In genomic region chr16:71226229-71227141, GRCh38 we compare ENCODE assay signal across 1 cellular context.
TF ChIP-seq lines count a peak whose summit lies in the region.

No MANE protein-coding gene starts in this region.

TF ChIP-seq in HepG2, 621 proteins besides CTCF, POLR2A, EP300 and RAD21 (continued from another document):
- TF ChIP-seq HNF1B (CRISPR knock-in tag; IDR thresholded peaks at IDR 0.05) (no peak), ZNF33A (CRISPR knock-in tag; IDR thresholded peaks at IDR 0.05; ENCODE audit: borderline replicate concordance) (no peak), ETV6 (CRISPR knock-in tag; conservative IDR thresholded peaks at IDR 0.05) (no peak), CREB1 (IDR thresholded peaks at IDR 0.05) (peak; percentile 84), CREB1 (CRISPR knock-in tag; IDR thresholded peaks at IDR 0.05) (no peak), ZFP37 (CRISPR knock-in tag; IDR thresholded peaks at IDR 0.05; ENCODE audit: borderline replicate concordance) (no peak), NR2F1 (CRISPR knock-in tag; IDR thresholded peaks at IDR 0.05) (no peak), DMAP1 (CRISPR knock-in tag; IDR thresholded peaks at IDR 0.05) (no peak), RFX5 (IDR thresholded peaks at IDR 0.05; ENCODE audit: low read depth, low read length) (no peak), CERS6 (CRISPR knock-in tag; IDR thresholded peaks at IDR 0.05) (no peak), RELA (CRISPR knock-in tag; IDR thresholded peaks at IDR 0.05) (no peak), ZNF720 (CRISPR knock-in tag; IDR thresholded peaks at IDR 0.05) (no peak), ZFY (CRISPR knock-in tag; IDR thresholded peaks at IDR 0.05) (no peak), ZSCAN30 (CRISPR knock-in tag; IDR thresholded peaks at IDR 0.05) (no peak), ZNF124 (CRISPR knock-in tag; IDR thresholded peaks at IDR 0.05) (peak; percentile 100)
- TF ChIP-seq, protein P1, sequence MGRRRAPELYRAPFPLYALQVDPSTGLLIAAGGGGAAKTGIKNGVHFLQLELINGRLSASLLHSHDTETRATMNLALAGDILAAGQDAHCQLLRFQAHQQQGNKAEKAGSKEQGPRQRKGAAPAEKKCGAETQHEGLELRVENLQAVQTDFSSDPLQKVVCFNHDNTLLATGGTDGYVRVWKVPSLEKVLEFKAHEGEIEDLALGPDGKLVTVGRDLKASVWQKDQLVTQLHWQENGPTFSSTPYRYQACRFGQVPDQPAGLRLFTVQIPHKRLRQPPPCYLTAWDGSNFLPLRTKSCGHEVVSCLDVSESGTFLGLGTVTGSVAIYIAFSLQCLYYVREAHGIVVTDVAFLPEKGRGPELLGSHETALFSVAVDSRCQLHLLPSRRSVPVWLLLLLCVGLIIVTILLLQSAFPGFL (CRISPR knock-in tag; IDR thresholded peaks at IDR 0.05), result no peak
